1 cellular context compared by ENCODE assay signal in the genomic region with DNA sequence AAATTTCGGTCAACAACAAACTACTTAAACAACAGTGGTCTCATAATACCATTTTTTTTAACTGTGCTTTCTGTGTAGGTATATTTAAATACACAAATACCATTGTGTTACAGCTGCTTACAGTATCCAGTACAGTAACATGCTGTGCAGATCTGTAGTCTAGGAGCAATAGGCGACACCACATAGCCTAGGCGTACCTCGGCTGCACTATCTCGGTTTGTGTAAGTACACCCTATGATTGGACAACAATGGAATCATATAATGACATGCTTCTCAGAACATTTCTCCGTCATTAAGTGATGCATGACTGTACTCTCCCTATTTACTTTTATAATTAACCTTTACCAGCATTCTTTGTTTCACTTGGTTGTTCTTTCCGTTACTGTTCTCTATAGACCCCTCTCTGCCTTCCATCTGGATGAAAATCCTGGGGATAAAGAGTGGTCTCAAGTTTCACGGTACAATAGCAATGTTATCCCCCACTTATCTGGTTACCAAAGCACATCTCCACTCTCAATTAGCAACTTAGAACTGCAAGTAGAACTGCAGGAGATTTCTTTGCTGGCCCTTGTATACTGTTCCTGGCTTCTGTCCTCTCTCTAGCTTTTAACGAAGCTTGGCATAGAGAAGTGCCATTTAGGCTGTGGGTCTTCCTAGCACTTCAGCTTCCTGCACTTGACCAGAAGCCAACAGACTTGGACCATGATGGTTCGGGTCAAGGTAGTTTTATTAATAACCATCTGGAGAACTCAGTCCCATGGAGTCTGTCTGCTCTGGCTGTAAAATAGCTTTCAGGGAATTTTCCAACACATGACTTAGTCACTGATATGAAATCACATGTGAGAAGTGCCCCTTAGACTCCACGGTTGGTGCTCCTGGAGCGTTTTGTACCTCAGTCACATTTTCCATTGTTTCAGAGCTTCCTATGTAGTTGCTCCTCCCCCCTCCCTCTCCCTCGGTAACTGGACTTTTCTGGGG.
TF ChIP-seq lines count a peak whose summit lies in the region.

No MANE protein-coding gene starts in this region.

TF ChIP-seq in GM23338, 12 proteins besides CTCF, POLR2A, EP300 and RAD21 (continued from another document):
- TF ChIP-seq, protein P1, sequence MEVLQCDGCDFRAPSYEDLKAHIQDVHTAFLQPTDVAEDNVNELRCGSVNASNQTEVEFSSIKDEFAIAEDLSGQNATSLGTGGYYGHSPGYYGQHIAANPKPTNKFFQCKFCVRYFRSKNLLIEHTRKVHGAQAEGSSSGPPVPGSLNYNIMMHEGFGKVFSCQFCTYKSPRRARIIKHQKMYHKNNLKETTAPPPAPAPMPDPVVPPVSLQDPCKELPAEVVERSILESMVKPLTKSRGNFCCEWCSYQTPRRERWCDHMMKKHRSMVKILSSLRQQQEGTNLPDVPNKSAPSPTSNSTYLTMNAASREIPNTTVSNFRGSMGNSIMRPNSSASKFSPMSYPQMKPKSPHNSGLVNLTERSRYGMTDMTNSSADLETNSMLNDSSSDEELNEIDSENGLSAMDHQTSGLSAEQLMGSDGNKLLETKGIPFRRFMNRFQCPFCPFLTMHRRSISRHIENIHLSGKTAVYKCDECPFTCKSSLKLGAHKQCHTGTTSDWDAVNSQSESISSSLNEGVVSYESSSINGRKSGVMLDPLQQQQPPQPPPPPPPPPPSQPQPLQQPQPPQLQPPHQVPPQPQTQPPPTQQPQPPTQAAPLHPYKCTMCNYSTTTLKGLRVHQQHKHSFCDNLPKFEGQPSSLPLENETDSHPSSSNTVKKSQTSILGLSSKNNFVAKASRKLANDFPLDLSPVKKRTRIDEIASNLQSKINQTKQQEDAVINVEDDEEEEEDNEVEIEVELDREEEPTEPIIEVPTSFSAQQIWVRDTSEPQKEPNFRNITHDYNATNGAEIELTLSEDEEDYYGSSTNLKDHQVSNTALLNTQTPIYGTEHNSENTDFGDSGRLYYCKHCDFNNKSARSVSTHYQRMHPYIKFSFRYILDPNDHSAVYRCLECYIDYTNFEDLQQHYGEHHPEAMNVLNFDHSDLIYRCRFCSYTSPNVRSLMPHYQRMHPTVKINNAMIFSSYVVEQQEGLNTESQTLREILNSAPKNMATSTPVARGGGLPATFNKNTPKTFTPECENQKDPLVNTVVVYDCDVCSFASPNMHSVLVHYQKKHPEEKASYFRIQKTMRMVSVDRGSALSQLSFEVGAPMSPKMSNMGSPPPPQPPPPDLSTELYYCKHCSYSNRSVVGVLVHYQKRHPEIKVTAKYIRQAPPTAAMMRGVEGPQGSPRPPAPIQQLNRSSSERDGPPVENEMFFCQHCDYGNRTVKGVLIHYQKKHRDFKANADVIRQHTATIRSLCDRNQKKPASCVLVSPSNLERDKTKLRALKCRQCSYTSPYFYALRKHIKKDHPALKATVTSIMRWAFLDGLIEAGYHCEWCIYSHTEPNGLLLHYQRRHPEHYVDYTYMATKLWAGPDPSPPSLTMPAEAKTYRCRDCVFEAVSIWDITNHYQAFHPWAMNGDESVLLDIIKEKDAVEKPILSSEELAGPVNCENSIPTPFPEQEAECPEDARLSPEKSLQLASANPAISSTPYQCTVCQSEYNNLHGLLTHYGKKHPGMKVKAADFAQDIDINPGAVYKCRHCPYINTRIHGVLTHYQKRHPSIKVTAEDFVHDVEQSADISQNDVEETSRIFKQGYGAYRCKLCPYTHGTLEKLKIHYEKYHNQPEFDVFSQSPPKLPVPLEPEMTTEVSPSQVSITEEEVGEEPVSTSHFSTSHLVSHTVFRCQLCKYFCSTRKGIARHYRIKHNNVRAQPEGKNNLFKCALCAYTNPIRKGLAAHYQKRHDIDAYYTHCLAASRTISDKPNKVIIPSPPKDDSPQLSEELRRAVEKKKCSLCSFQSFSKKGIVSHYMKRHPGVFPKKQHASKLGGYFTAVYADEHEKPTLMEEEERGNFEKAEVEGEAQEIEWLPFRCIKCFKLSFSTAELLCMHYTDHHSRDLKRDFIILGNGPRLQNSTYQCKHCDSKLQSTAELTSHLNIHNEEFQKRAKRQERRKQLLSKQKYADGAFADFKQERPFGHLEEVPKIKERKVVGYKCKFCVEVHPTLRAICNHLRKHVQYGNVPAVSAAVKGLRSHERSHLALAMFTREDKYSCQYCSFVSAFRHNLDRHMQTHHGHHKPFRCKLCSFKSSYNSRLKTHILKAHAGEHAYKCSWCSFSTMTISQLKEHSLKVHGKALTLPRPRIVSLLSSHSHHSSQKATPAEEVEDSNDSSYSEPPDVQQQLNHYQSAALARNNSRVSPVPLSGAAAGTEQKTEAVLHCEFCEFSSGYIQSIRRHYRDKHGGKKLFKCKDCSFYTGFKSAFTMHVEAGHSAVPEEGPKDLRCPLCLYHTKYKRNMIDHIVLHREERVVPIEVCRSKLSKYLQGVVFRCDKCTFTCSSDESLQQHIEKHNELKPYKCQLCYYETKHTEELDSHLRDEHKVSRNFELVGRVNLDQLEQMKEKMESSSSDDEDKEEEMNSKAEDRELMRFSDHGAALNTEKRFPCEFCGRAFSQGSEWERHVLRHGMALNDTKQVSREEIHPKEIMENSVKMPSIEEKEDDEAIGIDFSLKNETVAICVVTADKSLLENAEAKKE (CRISPR knock-in tag; IDR thresholded peaks at IDR 0.05): no peak
- TF ChIP-seq EZH2phosphoT487 (IDR thresholded peaks at IDR 0.05; ENCODE audit: unreplicated experiment) (no peak), EZH2 (IDR thresholded peaks at IDR 0.05; ENCODE audit: low read depth, unreplicated experiment) (no peak)
- TF ChIP-seq, protein P2, sequence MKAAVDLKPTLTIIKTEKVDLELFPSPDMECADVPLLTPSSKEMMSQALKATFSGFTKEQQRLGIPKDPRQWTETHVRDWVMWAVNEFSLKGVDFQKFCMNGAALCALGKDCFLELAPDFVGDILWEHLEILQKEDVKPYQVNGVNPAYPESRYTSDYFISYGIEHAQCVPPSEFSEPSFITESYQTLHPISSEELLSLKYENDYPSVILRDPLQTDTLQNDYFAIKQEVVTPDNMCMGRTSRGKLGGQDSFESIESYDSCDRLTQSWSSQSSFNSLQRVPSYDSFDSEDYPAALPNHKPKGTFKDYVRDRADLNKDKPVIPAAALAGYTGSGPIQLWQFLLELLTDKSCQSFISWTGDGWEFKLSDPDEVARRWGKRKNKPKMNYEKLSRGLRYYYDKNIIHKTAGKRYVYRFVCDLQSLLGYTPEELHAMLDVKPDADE (IDR thresholded peaks at IDR 0.05): no peak
